Comparison of ENCODE assay signal across 18 cellular contexts in genomic region chr4:30725562-30725961, GRCh38. TPM values are rescaled to one million over a fixed set of nuclear protein-coding genes. Genes with fewer than 3 reads are reported as not detected.
DNase-seq lines count a peak whose midpoint lies in the region; ATAC-seq and TF ChIP-seq lines count a peak whose summit lies in the region.
"Had no signal": no experiment of that assay in that cellular context is flagged by ENCODE, and none has a peak within 500 bp of the region (broad histone marks: within the 10 kb centered on the region; RNA-seq: fewer than 3 reads in every experiment).

No MANE protein-coding gene starts in this region.

- no peaks in the 10 kb centered on the region for H3K9me3 Mint-ChIP-seq in stimulated activated memory B cell treated with anti-CD40 and anti-IgM and Interleukin-4, amounts not matched to agents 10 μg/mL and 1 μg/mL and 100 μg/mL, for 72 hours
- H3K9me3 Mint-ChIP-seq: activated naive CD8-positive, alpha-beta T cell treated with anti-CD3 and anti-CD28 coated beads, Interleukin-2, amount 50 U/mL, for 24 hours; natural killer cell had no signal

- POLR2A ChIA-PET in AG04450 (lab: Yijun Ruan, JAX): no interaction called here

- no peak overlapping the region for H3K23ac ChIP-seq in trophoblast cell (ENCODE audit: low read length)

- H3K4me3 Mint-ChIP-seq in stimulated activated memory B cell treated with anti-CD40 and anti-IgM and Interleukin-4, amounts not matched to agents 10 μg/mL and 1 μg/mL and 100 μg/mL, for 72 hours: no peak overlapping the region
- H3K4me3 Mint-ChIP-seq: activated naive CD8-positive, alpha-beta T cell treated with anti-CD3 and anti-CD28 coated beads, Interleukin-2, amount 50 U/mL, for 24 hours; natural killer cell had no signal

- peaks cover 15% of the 10 kb centered on the region for H3K79me1 ChIP-seq in trophoblast cell (ENCODE audit: low read length)

- no peak overlapping the region for H3K4ac ChIP-seq in trophoblast cell (ENCODE audit: low read depth, low read length)

- no peak for TF ChIP-seq CTCF in AG04450 (IDR thresholded peaks at IDR 0.05; ENCODE audit: low read depth, low read length)
- no peak for TF ChIP-seq CTCF in ascending aorta (IDR thresholded peaks at IDR 0.05)
- no peak for TF ChIP-seq CTCF in fibroblast of the aortic adventitia (IDR thresholded peaks at IDR 0.05; ENCODE audit: insufficient read depth, low read length)
- no peak for TF ChIP-seq CTCF in GM13977 (IDR thresholded peaks at IDR 0.05; ENCODE audit: extremely low read depth, insufficient read depth, missing control alignments)

- in situ Hi-C loops in GM13977 (cut with MboI; ENCODE audit: low pct_unique_long_range_greater_than_20kb, low sequenced_read_pairs, unreplicated experiment): no loop called here

- no peak overlapping the region for H2BK120ac ChIP-seq in trophoblast cell (ENCODE audit: insufficient read depth, low read length, poor library complexity)

- H3K27ac Mint-ChIP-seq in stimulated activated memory B cell treated with anti-CD40 and anti-IgM and Interleukin-4, amounts not matched to agents 10 μg/mL and 1 μg/mL and 100 μg/mL, for 72 hours: no peak overlapping the region
- H3K27ac Mint-ChIP-seq: activated naive CD8-positive, alpha-beta T cell treated with anti-CD3 and anti-CD28 coated beads, Interleukin-2, amount 50 U/mL, for 24 hours; natural killer cell had no signal

- H2AK5ac ChIP-seq in trophoblast cell (ENCODE audit: low read length): no peak overlapping the region

- CTCF ChIA-PET in AG04450 (lab: Charles Lee): interaction anchor here (1.2 kb wide), 1 partner anchor 11 kb away, joined by 3 read pairs; no protein-coding TSS in a partner anchor

- no peak for ATAC-seq in stimulated activated memory B cell treated with anti-CD40 and anti-IgM and Interleukin-4, amounts not matched to agents 10 μg/mL and 1 μg/mL and 100 μg/mL, for 72 hours
- ATAC-seq: activated naive CD8-positive, alpha-beta T cell treated with anti-CD3 and anti-CD28 coated beads, Interleukin-2, amount 50 U/mL, for 24 hours; esophagus mucosa; natural killer cell had no signal

- H3K4me2 ChIP-seq in trophoblast cell (ENCODE audit: low read length): peak overlapping the region; percentile 38

- no peaks in the 10 kb centered on the region for H3K27me3 ChIP-seq in AG04450 (ENCODE audit: control insufficient read depth, insufficient read depth, low read length)
- H3K27me3 ChIP-seq in ascending aorta: no peaks in the 10 kb centered on the region
- H3K27me3 ChIP-seq in trophoblast cell (ENCODE audit: insufficient read depth, low read length): peaks cover 10% of the 10 kb centered on the region
- H3K27me3 ChIP-seq: uterus had no signal

- H2AFZ ChIP-seq in trophoblast cell (ENCODE audit: insufficient read depth, low read length, poor library complexity): no peak overlapping the region

- H3K27ac ChIP-seq in AG04450 (ENCODE audit: low read depth, low read length) (no peak overlapping the region), ascending aorta (no peak overlapping the region), trophoblast cell (ENCODE audit: low read depth, low read length) (no peak overlapping the region)
- H3K27ac ChIP-seq: colonic mucosa, Peyer's patch, uterus had no signal

- H3K4me1 Mint-ChIP-seq in stimulated activated memory B cell treated with anti-CD40 and anti-IgM and Interleukin-4, amounts not matched to agents 10 μg/mL and 1 μg/mL and 100 μg/mL, for 72 hours: no peaks in the 10 kb centered on the region

- no peak overlapping the region for H3K9ac ChIP-seq in trophoblast cell (ENCODE audit: low read length)

- H3K36me3 Mint-ChIP-seq in stimulated activated memory B cell treated with anti-CD40 and anti-IgM and Interleukin-4, amounts not matched to agents 10 μg/mL and 1 μg/mL and 100 μg/mL, for 72 hours: no peaks in the 10 kb centered on the region
- H3K36me3 Mint-ChIP-seq: natural killer cell had no signal

- H3K27me3 Mint-ChIP-seq in stimulated activated memory B cell treated with anti-CD40 and anti-IgM and Interleukin-4, amounts not matched to agents 10 μg/mL and 1 μg/mL and 100 μg/mL, for 72 hours: peaks cover 14% of the 10 kb centered on the region

- no peak overlapping the region for H4K8ac ChIP-seq in trophoblast cell (ENCODE audit: low read depth, low read length)

- H4K12ac ChIP-seq in trophoblast cell (ENCODE audit: low read depth, low read length): no peak overlapping the region

- peak overlapping the region; percentile 87 for H3K4me3 ChIP-seq in AG04450 (ENCODE audit: low read depth, low read length)
- H3K4me3 ChIP-seq in ascending aorta: peak overlapping the region; percentile 57 to 85
- H3K4me3 ChIP-seq in fibroblast of the aortic adventitia (ENCODE audit: low read depth, low read length): peak overlapping the region; percentile 88
- H3K4me3 ChIP-seq in trophoblast cell (ENCODE audit: low read depth, low read length): no peak overlapping the region
- H3K4me3 ChIP-seq: colonic mucosa had no signal

- H3K4me1 ChIP-seq in ascending aorta (no peaks in the 10 kb centered on the region), trophoblast cell (ENCODE audit: control insufficient read depth in 1 of 2, insufficient read depth in 2 of 2, low read length in 2 of 2) (peaks cover 9 to 14% of the 10 kb centered on the region in 2 experiments)
- H3K4me1 ChIP-seq: colonic mucosa, uterus had no signal

- no CpG with 5 or more reads among the region's 2 CpGs for WGBS in trophoblast cell (ENCODE audit: extremely low coverage, insufficient coverage, insufficient read length)

- H3K36me3 ChIP-seq in ascending aorta (peaks cover 0 to 6% of the 10 kb centered on the region in 2 donors), trophoblast cell (ENCODE audit: control insufficient read depth in 1 of 2, insufficient read depth in 2 of 2, low read length in 2 of 2) (peaks cover 15 to 22% of the 10 kb centered on the region in 2 experiments)
- H3K36me3 ChIP-seq: colonic mucosa, Peyer's patch, uterus had no signal

- H2BK12ac ChIP-seq in trophoblast cell (ENCODE audit: low read length): no peak overlapping the region

- no peak for DNase-seq in AG04450 (ENCODE audit: low read depth, low spot score)
- DNase-seq in ascending aorta (ENCODE audit: low spot score in 2 of 2): no peak
- peak; percentile 16 for DNase-seq in fibroblast of the aortic adventitia (ENCODE audit: low read depth)
- no peak for DNase-seq in trophoblast cell
- no peak for DNase-seq in NCI-H1930 (lab: John Stamatoyannopoulos, UW)
- no peak for DNase-seq in stimulated activated CD4-positive, alpha-beta T cell treated with anti-CD3 and anti-CD28 coated beads, Interleukin-1b, Interleukin-23, amount 100 ng/mL, for 48 hours
- DNase-seq in GM13977 (ENCODE audit: low spot score): no peak
- DNase-seq: activated CD4-positive, alpha-beta T cell treated with anti-CD3 and anti-CD28 coated beads, Interleukin-2, amount 50 U/mL, for 48 hours; activated naive CD8-positive, alpha-beta T cell treated with anti-CD3 and anti-CD28 coated beads, Interleukin-2, amount 50 U/mL, for 24 hours; colonic mucosa; natural killer cell; NCI-H1048; NCI-H2171; NCI-H82; Peyer's patch; uterus had no signal

- no peak overlapping the region for H2BK5ac ChIP-seq in trophoblast cell (ENCODE audit: low read depth, low read length, poor library complexity)

- H3K9me3 ChIP-seq in AG04450 (ENCODE audit: control insufficient read depth, insufficient read depth, low read length): no peaks in the 10 kb centered on the region; the same call in 1 of the 2 replicates
- H3K9me3 ChIP-seq in ascending aorta: no peaks in the 10 kb centered on the region
- peaks cover 5% of the 10 kb centered on the region for H3K9me3 ChIP-seq in trophoblast cell (ENCODE audit: insufficient read depth, low read depth, low read length)
- H3K9me3 ChIP-seq: colonic mucosa, Peyer's patch, uterus had no signal

- no peak overlapping the region for H3K14ac ChIP-seq in trophoblast cell (ENCODE audit: low read length)

- H4K91ac ChIP-seq in trophoblast cell (ENCODE audit: low read depth, low read length): no peak overlapping the region

- intact Hi-C loops in ascending aorta (cut with DNase I): no loop called here

- peaks cover 18% of the 10 kb centered on the region for H3K79me2 ChIP-seq in trophoblast cell (ENCODE audit: control insufficient read depth, insufficient read depth, low read length, poor library complexity)

- H3K18ac ChIP-seq in trophoblast cell (ENCODE audit: low read length): no peak overlapping the region

RNA-seq across cellular contexts. Expression of gene PCDH7, which starts 5.4 kb away (rescaled TPM):
- polyA plus RNA-seq in AG04450 (2011; rRNA removed): 18.5 and 20.0 TPM in 2 replicates
- polyA minus RNA-seq in AG04450 (2011; rRNA and poly(A)+ RNA removed): 61.6 and 62.8 TPM in 2 replicates
- 127 TPM for total RNA-seq in ascending aorta
- total RNA-seq in fibroblast of the aortic adventitia (ENCODE audit: low replicate concordance): 63.0 and 172 TPM in 2 replicates
- 28.5 and 30.7 TPM in 2 replicates for polyA plus RNA-seq in trophoblast cell (2013)
- total RNA-seq: natural killer cell had no signal
